1 cellular context compared by ENCODE assay signal in the genomic region with DNA sequence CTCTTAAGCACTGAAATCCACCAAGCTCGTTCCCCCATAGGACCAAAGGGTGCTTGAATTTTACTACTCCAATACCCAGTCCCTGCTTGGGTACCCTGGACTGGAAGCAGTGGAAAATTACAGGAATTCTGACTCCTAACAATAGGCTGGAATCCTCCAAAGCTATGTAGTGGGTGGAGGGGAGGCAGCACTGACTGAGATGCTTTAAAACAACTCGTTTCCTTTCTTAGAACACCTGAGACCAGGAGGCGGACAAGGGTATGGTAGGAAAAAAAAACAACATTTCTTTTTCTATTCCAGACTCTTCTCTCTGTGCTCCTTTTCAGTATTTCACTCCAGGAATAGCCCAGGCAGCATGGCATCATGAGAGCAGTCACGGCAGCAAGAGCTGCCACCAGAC.
TF ChIP-seq lines count a peak whose summit lies in the region.

No MANE protein-coding gene starts in this region.

TF ChIP-seq in GM23338, 12 proteins besides CTCF, POLR2A, EP300 and RAD21 (continued from another document):
- TF ChIP-seq, protein P1, sequence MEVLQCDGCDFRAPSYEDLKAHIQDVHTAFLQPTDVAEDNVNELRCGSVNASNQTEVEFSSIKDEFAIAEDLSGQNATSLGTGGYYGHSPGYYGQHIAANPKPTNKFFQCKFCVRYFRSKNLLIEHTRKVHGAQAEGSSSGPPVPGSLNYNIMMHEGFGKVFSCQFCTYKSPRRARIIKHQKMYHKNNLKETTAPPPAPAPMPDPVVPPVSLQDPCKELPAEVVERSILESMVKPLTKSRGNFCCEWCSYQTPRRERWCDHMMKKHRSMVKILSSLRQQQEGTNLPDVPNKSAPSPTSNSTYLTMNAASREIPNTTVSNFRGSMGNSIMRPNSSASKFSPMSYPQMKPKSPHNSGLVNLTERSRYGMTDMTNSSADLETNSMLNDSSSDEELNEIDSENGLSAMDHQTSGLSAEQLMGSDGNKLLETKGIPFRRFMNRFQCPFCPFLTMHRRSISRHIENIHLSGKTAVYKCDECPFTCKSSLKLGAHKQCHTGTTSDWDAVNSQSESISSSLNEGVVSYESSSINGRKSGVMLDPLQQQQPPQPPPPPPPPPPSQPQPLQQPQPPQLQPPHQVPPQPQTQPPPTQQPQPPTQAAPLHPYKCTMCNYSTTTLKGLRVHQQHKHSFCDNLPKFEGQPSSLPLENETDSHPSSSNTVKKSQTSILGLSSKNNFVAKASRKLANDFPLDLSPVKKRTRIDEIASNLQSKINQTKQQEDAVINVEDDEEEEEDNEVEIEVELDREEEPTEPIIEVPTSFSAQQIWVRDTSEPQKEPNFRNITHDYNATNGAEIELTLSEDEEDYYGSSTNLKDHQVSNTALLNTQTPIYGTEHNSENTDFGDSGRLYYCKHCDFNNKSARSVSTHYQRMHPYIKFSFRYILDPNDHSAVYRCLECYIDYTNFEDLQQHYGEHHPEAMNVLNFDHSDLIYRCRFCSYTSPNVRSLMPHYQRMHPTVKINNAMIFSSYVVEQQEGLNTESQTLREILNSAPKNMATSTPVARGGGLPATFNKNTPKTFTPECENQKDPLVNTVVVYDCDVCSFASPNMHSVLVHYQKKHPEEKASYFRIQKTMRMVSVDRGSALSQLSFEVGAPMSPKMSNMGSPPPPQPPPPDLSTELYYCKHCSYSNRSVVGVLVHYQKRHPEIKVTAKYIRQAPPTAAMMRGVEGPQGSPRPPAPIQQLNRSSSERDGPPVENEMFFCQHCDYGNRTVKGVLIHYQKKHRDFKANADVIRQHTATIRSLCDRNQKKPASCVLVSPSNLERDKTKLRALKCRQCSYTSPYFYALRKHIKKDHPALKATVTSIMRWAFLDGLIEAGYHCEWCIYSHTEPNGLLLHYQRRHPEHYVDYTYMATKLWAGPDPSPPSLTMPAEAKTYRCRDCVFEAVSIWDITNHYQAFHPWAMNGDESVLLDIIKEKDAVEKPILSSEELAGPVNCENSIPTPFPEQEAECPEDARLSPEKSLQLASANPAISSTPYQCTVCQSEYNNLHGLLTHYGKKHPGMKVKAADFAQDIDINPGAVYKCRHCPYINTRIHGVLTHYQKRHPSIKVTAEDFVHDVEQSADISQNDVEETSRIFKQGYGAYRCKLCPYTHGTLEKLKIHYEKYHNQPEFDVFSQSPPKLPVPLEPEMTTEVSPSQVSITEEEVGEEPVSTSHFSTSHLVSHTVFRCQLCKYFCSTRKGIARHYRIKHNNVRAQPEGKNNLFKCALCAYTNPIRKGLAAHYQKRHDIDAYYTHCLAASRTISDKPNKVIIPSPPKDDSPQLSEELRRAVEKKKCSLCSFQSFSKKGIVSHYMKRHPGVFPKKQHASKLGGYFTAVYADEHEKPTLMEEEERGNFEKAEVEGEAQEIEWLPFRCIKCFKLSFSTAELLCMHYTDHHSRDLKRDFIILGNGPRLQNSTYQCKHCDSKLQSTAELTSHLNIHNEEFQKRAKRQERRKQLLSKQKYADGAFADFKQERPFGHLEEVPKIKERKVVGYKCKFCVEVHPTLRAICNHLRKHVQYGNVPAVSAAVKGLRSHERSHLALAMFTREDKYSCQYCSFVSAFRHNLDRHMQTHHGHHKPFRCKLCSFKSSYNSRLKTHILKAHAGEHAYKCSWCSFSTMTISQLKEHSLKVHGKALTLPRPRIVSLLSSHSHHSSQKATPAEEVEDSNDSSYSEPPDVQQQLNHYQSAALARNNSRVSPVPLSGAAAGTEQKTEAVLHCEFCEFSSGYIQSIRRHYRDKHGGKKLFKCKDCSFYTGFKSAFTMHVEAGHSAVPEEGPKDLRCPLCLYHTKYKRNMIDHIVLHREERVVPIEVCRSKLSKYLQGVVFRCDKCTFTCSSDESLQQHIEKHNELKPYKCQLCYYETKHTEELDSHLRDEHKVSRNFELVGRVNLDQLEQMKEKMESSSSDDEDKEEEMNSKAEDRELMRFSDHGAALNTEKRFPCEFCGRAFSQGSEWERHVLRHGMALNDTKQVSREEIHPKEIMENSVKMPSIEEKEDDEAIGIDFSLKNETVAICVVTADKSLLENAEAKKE (CRISPR knock-in tag; IDR thresholded peaks at IDR 0.05) = no peak
